Comparison of ENCODE assay signal across 16 cellular contexts in the genomic region with DNA sequence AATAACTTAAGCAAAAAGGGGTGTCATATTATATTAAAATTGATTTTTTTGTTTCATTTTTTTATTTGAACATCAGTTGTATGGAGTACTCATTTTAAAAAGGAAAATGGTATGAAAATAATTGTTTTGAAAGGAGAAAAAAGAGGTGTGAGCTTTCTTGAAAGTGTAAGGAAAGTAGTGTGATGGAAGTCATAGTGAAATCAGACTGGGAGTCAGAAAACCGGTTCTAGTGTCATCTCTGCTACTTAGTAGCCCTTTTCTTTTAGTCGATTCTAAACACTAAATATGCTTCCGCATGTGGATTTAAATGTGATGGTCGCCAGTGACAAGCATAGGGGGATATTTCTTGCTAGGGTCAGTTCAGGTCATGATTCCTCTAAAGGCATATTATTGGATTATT. TPM values are rescaled to one million over a fixed set of nuclear protein-coding genes. Genes with fewer than 3 reads are reported as not detected.
A peak's percentile ranks its signal among the peaks of the same experiment; 100 is the strongest.
DNase-seq lines count a peak whose midpoint lies in the region; ATAC-seq and TF ChIP-seq lines count a peak whose summit lies in the region.
"Had no signal": no experiment of that assay in that cellular context is flagged by ENCODE, and none has a peak within 500 bp of the region (broad histone marks: within the 10 kb centered on the region; RNA-seq: fewer than 3 reads in every experiment).

No MANE protein-coding gene starts in this region.

- peak overlapping the region; percentile 92 to 97 (median 93) for H3K4me3 Mint-ChIP-seq in CD4-positive, CD25-positive, alpha-beta regulatory T cell
- H3K4me3 Mint-ChIP-seq in brain = peak overlapping the region; percentile 67 to 97 (median 91)
- peak overlapping the region; percentile 84 for H3K4me3 Mint-ChIP-seq in natural killer cell treated with Interleukin-12 subunit alpha and Interleukin-12 subunit beta and Interleukin-15 and Interleukin-18, amount 100 ng/mL, for 72 hours

- intact Hi-C loops in upper lobe of right lung (cut with DNase I) = no loop called here

- H3K27ac Mint-ChIP-seq in CD4-positive, CD25-positive, alpha-beta regulatory T cell = peak overlapping the region in 2 of 3 donors; percentile 18 to 26
- peak overlapping the region in 3 of 5 experiments; percentile 61 to 92 (median 74) for H3K27ac Mint-ChIP-seq in brain
- peak overlapping the region; percentile 39 to 83 for H3K27ac Mint-ChIP-seq in natural killer cell treated with Interleukin-12 subunit alpha and Interleukin-12 subunit beta and Interleukin-15 and Interleukin-18, amount 100 ng/mL, for 72 hours

- peaks cover 18% of the 10 kb centered on the region for H3K36me3 Mint-ChIP-seq in CD4-positive, CD25-positive, alpha-beta regulatory T cell
- H3K36me3 Mint-ChIP-seq in brain = peaks cover 13% of the 10 kb centered on the region
- peaks cover 5% of the 10 kb centered on the region for H3K36me3 Mint-ChIP-seq in natural killer cell treated with Interleukin-12 subunit alpha and Interleukin-12 subunit beta and Interleukin-15 and Interleukin-18, amount 100 ng/mL, for 72 hours

- peaks cover 0 to 6% (median 0%) of the 10 kb centered on the region in 7 donors for H3K9me3 Mint-ChIP-seq in CD4-positive, CD25-positive, alpha-beta regulatory T cell
- peaks cover 0 to 4% (median 0%) of the 10 kb centered on the region in 5 experiments for H3K9me3 Mint-ChIP-seq in brain
- H3K9me3 Mint-ChIP-seq in natural killer cell treated with Interleukin-12 subunit alpha and Interleukin-12 subunit beta and Interleukin-15 and Interleukin-18, amount 100 ng/mL, for 72 hours = no peaks in the 10 kb centered on the region
- H3K9me3 Mint-ChIP-seq: dendritic cell treated with granulocyte-macrophage colony-stimulating factor and Interleukin-4, amounts not matched to agents 40 ng/mL and 50 ng/mL, for 4 days had no signal

- no peaks in the 10 kb centered on the region for H3K9me3 ChIP-seq in CD4-positive, CD25-positive, alpha-beta regulatory T cell (ENCODE audit: control insufficient read depth in 2 of 2, low read length in 2 of 2)
- no peaks in the 10 kb centered on the region for H3K9me3 ChIP-seq in upper lobe of right lung
- H3K9me3 ChIP-seq: BLaER1, uterus had no signal

- no peak overlapping the region for H3K4me3 ChIP-seq in CD4-positive, CD25-positive, alpha-beta regulatory T cell (ENCODE audit: low read depth, low read length)
- no peak overlapping the region for H3K4me3 ChIP-seq in upper lobe of right lung
- H3K4me3 ChIP-seq: BLaER1, GM12878, uterus had no signal

- no peak for DNase-seq in CD4-positive, CD25-positive, alpha-beta regulatory T cell
- DNase-seq in DMS53 treated with DMSO at 0.1 percent for 48 hours (lab: John Stamatoyannopoulos, UW; ENCODE audit: unreplicated experiment) (peak; percentile 54), glomerular visceral epithelial cell (ENCODE audit: extremely low spot score) (no peak), upper lobe of right lung (no peak)
- no peak for DNase-seq in natural killer cell treated with Interleukin-12 subunit alpha and Interleukin-12 subunit beta and Interleukin-15 and Interleukin-18, amount 100 ng/mL, for 72 hours (ENCODE audit: low spot score)
- no peak for DNase-seq in stimulated activated CD4-positive, alpha-beta T cell treated with anti-CD3 and anti-CD28 coated beads, Interleukin-4, amount 100 ng/mL, for 4 hours
- DNase-seq: activated CD8-positive, alpha-beta memory T cell treated with anti-CD3 and anti-CD28 coated beads, Interleukin-2, amount 50 U/mL, for 48 hours; aorta; EL; SIG-M5; uterus had no signal

- peaks cover 25% of the 10 kb centered on the region for H3K4me1 ChIP-seq in CD4-positive, CD25-positive, alpha-beta regulatory T cell (ENCODE audit: control insufficient read depth, insufficient read depth, low read length, poor library complexity, severe bottlenecking)
- peaks cover 8% of the 10 kb centered on the region for H3K4me1 ChIP-seq in upper lobe of right lung
- H3K4me1 ChIP-seq: uterus had no signal

- no peaks in the 10 kb centered on the region for H3K36me3 ChIP-seq in CD4-positive, CD25-positive, alpha-beta regulatory T cell (ENCODE audit: control insufficient read depth, insufficient read depth, low read length)
- no peaks in the 10 kb centered on the region for H3K36me3 ChIP-seq in upper lobe of right lung
- H3K36me3 ChIP-seq: BLaER1, uterus had no signal

- H3K27me3 Mint-ChIP-seq in CD4-positive, CD25-positive, alpha-beta regulatory T cell = peaks cover 20% of the 10 kb centered on the region
- H3K27me3 Mint-ChIP-seq in brain = peaks cover 20% of the 10 kb centered on the region
- no peaks in the 10 kb centered on the region for H3K27me3 Mint-ChIP-seq in natural killer cell treated with Interleukin-12 subunit alpha and Interleukin-12 subunit beta and Interleukin-15 and Interleukin-18, amount 100 ng/mL, for 72 hours

- peaks cover 9 to 32% (median 20%) of the 10 kb centered on the region in 4 donors for H3K4me1 Mint-ChIP-seq in CD4-positive, CD25-positive, alpha-beta regulatory T cell
- peaks cover 30% of the 10 kb centered on the region for H3K4me1 Mint-ChIP-seq in brain
- H3K4me1 Mint-ChIP-seq in natural killer cell treated with Interleukin-12 subunit alpha and Interleukin-12 subunit beta and Interleukin-15 and Interleukin-18, amount 100 ng/mL, for 72 hours (ENCODE audit: low read depth in 2 of 2) = peaks cover 29 to 32% of the 10 kb centered on the region in 2 donors

- no peaks in the 10 kb centered on the region for H3K27me3 ChIP-seq in CD4-positive, CD25-positive, alpha-beta regulatory T cell (ENCODE audit: control insufficient read depth, insufficient read depth, low read length)
- no peaks in the 10 kb centered on the region for H3K27me3 ChIP-seq in upper lobe of right lung
- H3K27me3 ChIP-seq: BLaER1, uterus had no signal

- TF ChIP-seq CTCF in brain (conservative IDR thresholded peaks at IDR 0.05) (no peak), upper lobe of right lung (IDR thresholded peaks at IDR 0.05) (no peak)

- no peak overlapping the region for H3K27ac ChIP-seq in CD4-positive, CD25-positive, alpha-beta regulatory T cell (ENCODE audit: insufficient read depth, low read length, poor library complexity, severe bottlenecking)
- H3K27ac ChIP-seq in upper lobe of right lung = no peak overlapping the region
- H3K27ac ChIP-seq: BLaER1 had no signal

- ATAC-seq in CD4-positive, CD25-positive, alpha-beta regulatory T cell (ENCODE audit: low read depth in 2 of 2) = no peak
- ATAC-seq in natural killer cell treated with Interleukin-12 subunit alpha and Interleukin-12 subunit beta and Interleukin-15 and Interleukin-18, amount 100 ng/mL, for 72 hours = no peak
- ATAC-seq in GM19463 (IDR thresholded peaks at IDR 0.05; ENCODE audit: unreplicated experiment) = no peak
- ATAC-seq in upper lobe of right lung = no peak
- ATAC-seq: GM12878 had no signal

RNA-seq across cellular contexts. Expression of a gene that starts 1.8 kb away (rescaled TPM):
- 91.4 TPM for total RNA-seq in CD4-positive, CD25-positive, alpha-beta regulatory T cell
- 10 to 100 TPM; 53.5 to 87.9 (median 71.9) TPM for polyA plus RNA-seq in CD4-positive, CD25-positive, alpha-beta regulatory T cell
- polyA plus RNA-seq in brain (ENCODE audit: insufficient read depth, low read depth, low replicate concordance) = 12.1 TPM
- total RNA-seq in natural killer cell treated with Interleukin-12 subunit alpha and Interleukin-12 subunit beta and Interleukin-15 and Interleukin-18, amount 100 ng/mL, for 72 hours = 10 to 100 TPM; 37.1 to 56.1 TPM
- 15.5 TPM for total RNA-seq in upper lobe of right lung

Comparison
In these comparisons a context has a peak if more than half of its experiments do, and no peak if none do; other contexts are left out.
1. H3K27ac Mint-ChIP-seq: peak in every context shown above with its lines; median percentile 74 in brain; 61 in natural killer cell treated with Interleukin-12 subunit alpha and Interleukin-12 subunit beta and Interleukin-15 and Interleukin-18, amount 100 ng/mL, for 72 hours; 22 in CD4-positive, CD25-positive, alpha-beta regulatory T cell.